1 cellular context compared by ENCODE assay signal in genomic region chr4:169757575-169758184, GRCh38.
TF ChIP-seq lines count a peak whose summit lies in the region.

TSS of gene HPF1 (minus strand) at chr4:169757944. CDS start at chr4:169757877, 67 bp downstream.

TF ChIP-seq in HepG2, 621 proteins besides CTCF, POLR2A, EP300 and RAD21 (continued from another document and continues in another):
- no peak for TF ChIP-seq ZBTB33 (CRISPR knock-in tag; IDR thresholded peaks at IDR 0.05)
- no peak for TF ChIP-seq ZNF18 (CRISPR knock-in tag; IDR thresholded peaks at IDR 0.05; ENCODE audit: insufficient replicate concordance)
- TF ChIP-seq, protein P1, sequence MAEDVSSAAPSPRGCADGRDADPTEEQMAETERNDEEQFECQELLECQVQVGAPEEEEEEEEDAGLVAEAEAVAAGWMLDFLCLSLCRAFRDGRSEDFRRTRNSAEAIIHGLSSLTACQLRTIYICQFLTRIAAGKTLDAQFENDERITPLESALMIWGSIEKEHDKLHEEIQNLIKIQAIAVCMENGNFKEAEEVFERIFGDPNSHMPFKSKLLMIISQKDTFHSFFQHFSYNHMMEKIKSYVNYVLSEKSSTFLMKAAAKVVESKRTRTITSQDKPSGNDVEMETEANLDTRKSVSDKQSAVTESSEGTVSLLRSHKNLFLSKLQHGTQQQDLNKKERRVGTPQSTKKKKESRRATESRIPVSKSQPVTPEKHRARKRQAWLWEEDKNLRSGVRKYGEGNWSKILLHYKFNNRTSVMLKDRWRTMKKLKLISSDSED (CRISPR knock-in tag; IDR thresholded peaks at IDR 0.05), result no peak
- TF ChIP-seq, protein P2, sequence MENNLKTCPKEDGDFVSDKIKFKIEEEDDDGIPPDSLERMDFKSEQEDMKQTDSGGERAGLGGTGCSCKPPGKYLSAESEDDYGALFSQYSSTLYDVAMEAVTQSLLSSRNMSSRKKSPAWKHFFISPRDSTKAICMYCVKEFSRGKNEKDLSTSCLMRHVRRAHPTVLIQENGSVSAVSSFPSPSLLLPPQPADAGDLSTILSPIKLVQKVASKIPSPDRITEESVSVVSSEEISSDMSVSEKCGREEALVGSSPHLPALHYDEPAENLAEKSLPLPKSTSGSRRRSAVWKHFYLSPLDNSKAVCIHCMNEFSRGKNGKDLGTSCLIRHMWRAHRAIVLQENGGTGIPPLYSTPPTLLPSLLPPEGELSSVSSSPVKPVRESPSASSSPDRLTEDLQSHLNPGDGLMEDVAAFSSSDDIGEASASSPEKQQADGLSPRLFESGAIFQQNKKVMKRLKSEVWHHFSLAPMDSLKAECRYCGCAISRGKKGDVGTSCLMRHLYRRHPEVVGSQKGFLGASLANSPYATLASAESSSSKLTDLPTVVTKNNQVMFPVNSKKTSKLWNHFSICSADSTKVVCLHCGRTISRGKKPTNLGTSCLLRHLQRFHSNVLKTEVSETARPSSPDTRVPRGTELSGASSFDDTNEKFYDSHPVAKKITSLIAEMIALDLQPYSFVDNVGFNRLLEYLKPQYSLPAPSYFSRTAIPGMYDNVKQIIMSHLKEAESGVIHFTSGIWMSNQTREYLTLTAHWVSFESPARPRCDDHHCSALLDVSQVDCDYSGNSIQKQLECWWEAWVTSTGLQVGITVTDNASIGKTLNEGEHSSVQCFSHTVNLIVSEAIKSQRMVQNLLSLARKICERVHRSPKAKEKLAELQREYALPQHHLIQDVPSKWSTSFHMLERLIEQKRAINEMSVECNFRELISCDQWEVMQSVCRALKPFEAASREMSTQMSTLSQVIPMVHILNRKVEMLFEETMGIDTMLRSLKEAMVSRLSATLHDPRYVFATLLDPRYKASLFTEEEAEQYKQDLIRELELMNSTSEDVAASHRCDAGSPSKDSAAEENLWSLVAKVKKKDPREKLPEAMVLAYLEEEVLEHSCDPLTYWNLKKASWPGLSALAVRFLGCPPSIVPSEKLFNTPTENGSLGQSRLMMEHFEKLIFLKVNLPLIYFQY (CRISPR knock-in tag; IDR thresholded peaks at IDR 0.05; ENCODE audit: borderline replicate concordance), result peak; percentile 57; the same call in 1 of the 2 replicates
- TF ChIP-seq ZFYVE20 (CRISPR knock-in tag; IDR thresholded peaks at IDR 0.05; ENCODE audit: borderline replicate concordance, low read depth), result no peak
- no peak for TF ChIP-seq U2AF2 (IDR thresholded peaks at IDR 0.05; ENCODE audit: low read depth, low read length)
- no peak for TF ChIP-seq ZNF382 (CRISPR knock-in tag; IDR thresholded peaks at IDR 0.05; ENCODE audit: borderline replicate concordance)
- TF ChIP-seq ARHGAP35 (CRISPR knock-in tag; IDR thresholded peaks at IDR 0.05; ENCODE audit: borderline replicate concordance), result no peak
- no peak for TF ChIP-seq SNAI1 (CRISPR knock-in tag; IDR thresholded peaks at IDR 0.05; ENCODE audit: borderline replicate concordance)
- TF ChIP-seq FOXK2 (IDR thresholded peaks at IDR 0.05), result no peak
- no peak for TF ChIP-seq ATAD3A (CRISPR knock-in tag; IDR thresholded peaks at IDR 0.05)
- peak; percentile 70; the same call in 1 of the 2 replicates for TF ChIP-seq ZNF350 (CRISPR knock-in tag; IDR thresholded peaks at IDR 0.05; ENCODE audit: borderline replicate concordance, low read depth)
- no peak for TF ChIP-seq DDIT3 (CRISPR knock-in tag; IDR thresholded peaks at IDR 0.05)
- TF ChIP-seq JARID2 (CRISPR knock-in tag; IDR thresholded peaks at IDR 0.05; ENCODE audit: insufficient replicate concordance), result no peak
- TF ChIP-seq ZKSCAN8 (CRISPR knock-in tag; IDR thresholded peaks at IDR 0.05; ENCODE audit: borderline replicate concordance), result no peak
- TF ChIP-seq POLR2AphosphoS5 (IDR thresholded peaks at IDR 0.05; ENCODE audit: low read depth, low read length), result peak; percentile 61
- no peak for TF ChIP-seq ZNF710 (CRISPR knock-in tag; IDR thresholded peaks at IDR 0.05; ENCODE audit: borderline replicate concordance)
- peak; percentile 88; the same call in 1 of the 2 replicates for TF ChIP-seq SP5 (CRISPR knock-in tag; IDR thresholded peaks at IDR 0.05; ENCODE audit: borderline replicate concordance, low read depth)
- 0 out of 2 replicates have a peak, but pooled peaks have one; percentile 29 for TF ChIP-seq HES4 (CRISPR knock-in tag; IDR thresholded peaks at IDR 0.05; ENCODE audit: borderline replicate concordance)
- TF ChIP-seq ZZZ3 (CRISPR knock-in tag; IDR thresholded peaks at IDR 0.05; ENCODE audit: borderline replicate concordance), result no peak
- peak; percentile 82 for TF ChIP-seq ARID5B (CRISPR knock-in tag; IDR thresholded peaks at IDR 0.05)
- TF ChIP-seq, protein P3, sequence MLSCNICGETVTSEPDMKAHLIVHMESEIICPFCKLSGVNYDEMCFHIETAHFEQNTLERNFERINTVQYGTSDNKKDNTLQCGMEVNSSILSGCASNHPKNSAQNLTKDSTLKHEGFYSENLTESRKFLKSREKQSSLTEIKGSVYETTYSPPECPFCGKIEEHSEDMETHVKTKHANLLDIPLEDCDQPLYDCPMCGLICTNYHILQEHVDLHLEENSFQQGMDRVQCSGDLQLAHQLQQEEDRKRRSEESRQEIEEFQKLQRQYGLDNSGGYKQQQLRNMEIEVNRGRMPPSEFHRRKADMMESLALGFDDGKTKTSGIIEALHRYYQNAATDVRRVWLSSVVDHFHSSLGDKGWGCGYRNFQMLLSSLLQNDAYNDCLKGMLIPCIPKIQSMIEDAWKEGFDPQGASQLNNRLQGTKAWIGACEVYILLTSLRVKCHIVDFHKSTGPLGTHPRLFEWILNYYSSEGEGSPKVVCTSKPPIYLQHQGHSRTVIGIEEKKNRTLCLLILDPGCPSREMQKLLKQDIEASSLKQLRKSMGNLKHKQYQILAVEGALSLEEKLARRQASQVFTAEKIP (CRISPR knock-in tag; IDR thresholded peaks at IDR 0.05; ENCODE audit: borderline replicate concordance), result no peak
- TF ChIP-seq KAT2B (IDR thresholded peaks at IDR 0.05; ENCODE audit: borderline replicate concordance, low read depth, low read length), result no peak
- no peak for TF ChIP-seq REXO4 (CRISPR knock-in tag; IDR thresholded peaks at IDR 0.05; ENCODE audit: borderline replicate concordance)
- peak; percentile 96 for TF ChIP-seq ELF3 (CRISPR knock-in tag; IDR thresholded peaks at IDR 0.05)
- peak; percentile 72 for TF ChIP-seq GATAD1 (CRISPR knock-in tag; IDR thresholded peaks at IDR 0.05)
- no peak for TF ChIP-seq SMYD3 (CRISPR knock-in tag; IDR thresholded peaks at IDR 0.05)
- 0 out of 2 replicates have a peak, but pooled peaks have one; percentile 9 for TF ChIP-seq ZNF12 (CRISPR knock-in tag; IDR thresholded peaks at IDR 0.05)
- 0 out of 2 replicates have a peak, but pooled peaks have one; percentile 26 for TF ChIP-seq FOXA3 (CRISPR knock-in tag; IDR thresholded peaks at IDR 0.05)
- no peak for TF ChIP-seq ZNF75D (CRISPR knock-in tag; IDR thresholded peaks at IDR 0.05; ENCODE audit: borderline replicate concordance)
- TF ChIP-seq ZNF224 (CRISPR knock-in tag; IDR thresholded peaks at IDR 0.05), result no peak
- TF ChIP-seq HNRNPLL (IDR thresholded peaks at IDR 0.05; ENCODE audit: low read depth, low read length, poor library complexity, severe bottlenecking), result peak; percentile 85
- no peak for TF ChIP-seq ZNF563 (CRISPR knock-in tag; IDR thresholded peaks at IDR 0.05)
- no peak for TF ChIP-seq ZNF296 (CRISPR knock-in tag; conservative IDR thresholded peaks at IDR 0.05)
- TF ChIP-seq ZNF746 (CRISPR knock-in tag; IDR thresholded peaks at IDR 0.05), result no peak
- peak; percentile 68; the same call in 1 of the 2 replicates for TF ChIP-seq ZNF747 (CRISPR knock-in tag; IDR thresholded peaks at IDR 0.05; ENCODE audit: borderline replicate concordance)
- TF ChIP-seq, protein P4, sequence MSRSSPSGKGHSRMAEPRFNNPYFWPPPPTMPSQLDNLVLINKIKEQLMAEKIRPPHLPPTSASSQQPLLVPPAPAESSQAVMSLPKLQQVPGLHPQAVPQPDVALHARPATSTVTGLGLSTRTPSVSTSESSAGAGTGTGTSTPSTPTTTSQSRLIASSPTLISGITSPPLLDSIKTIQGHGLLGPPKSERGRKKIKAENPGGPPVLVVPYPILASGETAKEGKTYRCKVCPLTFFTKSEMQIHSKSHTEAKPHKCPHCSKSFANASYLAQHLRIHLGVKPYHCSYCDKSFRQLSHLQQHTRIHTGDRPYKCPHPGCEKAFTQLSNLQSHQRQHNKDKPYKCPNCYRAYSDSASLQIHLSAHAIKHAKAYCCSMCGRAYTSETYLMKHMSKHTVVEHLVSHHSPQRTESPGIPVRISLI (CRISPR knock-in tag; IDR thresholded peaks at IDR 0.05; ENCODE audit: borderline replicate concordance), result no peak
- no peak for TF ChIP-seq TOE1 (CRISPR knock-in tag; IDR thresholded peaks at IDR 0.05)
- TF ChIP-seq ZNF44 (CRISPR knock-in tag; IDR thresholded peaks at IDR 0.05), result no peak
- no peak for TF ChIP-seq RORA (CRISPR knock-in tag; IDR thresholded peaks at IDR 0.05)
- no peak for TF ChIP-seq ATRX (CRISPR knock-in tag; IDR thresholded peaks at IDR 0.05; ENCODE audit: borderline replicate concordance)
- TF ChIP-seq NBN (conservative IDR thresholded peaks at IDR 0.05), result no peak
- no peak for TF ChIP-seq KLF13 (CRISPR knock-in tag; IDR thresholded peaks at IDR 0.05)
- TF ChIP-seq, protein P5, sequence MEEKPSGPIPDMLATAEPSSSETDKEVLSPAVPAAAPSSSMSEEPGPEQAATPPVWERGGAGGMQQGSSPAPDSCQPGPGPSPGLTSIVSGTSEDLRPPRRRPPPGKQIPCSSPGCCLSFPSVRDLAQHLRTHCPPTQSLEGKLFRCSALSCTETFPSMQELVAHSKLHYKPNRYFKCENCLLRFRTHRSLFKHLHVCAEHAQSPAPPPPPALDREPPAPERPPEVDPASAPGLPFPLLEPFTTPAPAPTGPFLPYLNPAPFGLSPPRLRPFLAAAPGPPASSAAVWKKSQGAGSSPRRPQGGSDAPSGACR (CRISPR knock-in tag; IDR thresholded peaks at IDR 0.05), result no peak; the same call in 1 of the 2 replicates
